ENCODE assay signal across 14 cellular contexts in genomic region chr7:159040146-159040545, GRCh38.
"Had no signal": no experiment of that assay in that cellular context is flagged by ENCODE, and none has a peak within 500 bp of the region (broad histone marks: within the 10 kb centered on the region; RNA-seq: fewer than 3 reads in every experiment).

No MANE protein-coding gene starts in this region.

- DNase-seq: activated CD4-positive, CD25-positive, alpha-beta regulatory T cell; activated T-cell treated with anti-CD3 and anti-CD28 coated beads, Interleukin-2, amount 50 U/mL, for 24 hours; caudate nucleus; effector CD4-positive, alpha-beta T cell; esophagus squamous epithelium; hippocampal formation; kidney; SJCRH30; stimulated activated CD4-positive, alpha-beta T cell treated with anti-CD3 and anti-CD28 coated beads, Interleukin-4, amount 100 ng/mL, for 1 hour; stimulated activated naive CD4-positive, alpha-beta T cell; substantia nigra; T-helper 17 cell had no signal

- H3K27ac ChIP-seq: esophagus squamous epithelium, pancreas, SJCRH30 had no signal

- H3K27me3 ChIP-seq: pancreas, SJCRH30 had no signal

- H3K4me1 ChIP-seq: pancreas, SJCRH30 had no signal

- H3K4me3 ChIP-seq: coronary artery, esophagus squamous epithelium, pancreas, SJCRH30 had no signal

- H3K9me3 ChIP-seq: esophagus squamous epithelium, pancreas, SJCRH30 had no signal

- ATAC-seq: pancreas, T-helper 17 cell had no signal

- H3K36me3 ChIP-seq: esophagus squamous epithelium, pancreas, SJCRH30 had no signal
